15 cellular contexts compared by ENCODE assay signal in genomic region chr4:127558489-127559407, GRCh38.
DNase-seq lines count a peak whose midpoint lies in the region; ATAC-seq and TF ChIP-seq lines count a peak whose summit lies in the region.
"Had no signal": no experiment of that assay in that cellular context is flagged by ENCODE, and none has a peak within 500 bp of the region (broad histone marks: within the 10 kb centered on the region; RNA-seq: fewer than 3 reads in every experiment).

No MANE protein-coding gene starts in this region.

- H3K27me3 Mint-ChIP-seq in H9 (ENCODE audit: low read depth): no peaks in the 10 kb centered on the region
- H3K27me3 Mint-ChIP-seq: CD4-positive, CD25-positive, alpha-beta regulatory T cell had no signal

- TF ChIP-seq POLR2A in gastroesophageal sphincter (IDR thresholded peaks at IDR 0.05) (no peak), upper lobe of left lung (IDR thresholded peaks at IDR 0.05) (no peak)

- no peaks in the 10 kb centered on the region for H3K4me1 Mint-ChIP-seq in H9
- H3K4me1 Mint-ChIP-seq: CD4-positive, CD25-positive, alpha-beta regulatory T cell had no signal

- H3K79me1 ChIP-seq in H9 (ENCODE audit: insufficient read depth, low read depth, low read length, poor library complexity, severe bottlenecking) (no peaks in the 10 kb centered on the region), neuronal stem cell (ENCODE audit: low read depth, low read length) (no peaks in the 10 kb centered on the region)

- H3K4me2 ChIP-seq in H9 (ENCODE audit: insufficient read depth, insufficient read length, low read length): no peak overlapping the region
- no peak overlapping the region for H3K4me2 ChIP-seq in neuronal stem cell (ENCODE audit: insufficient read depth, low read length, poor library complexity, severe bottlenecking)
- H3K4me2 ChIP-seq: BLaER1 treated with 17β-estradiol and CSF1 and Interleukin-3, amounts not matched to agents 10 nM and 100 nM had no signal

- H3K27me3 ChIP-seq in H9 (ENCODE audit: insufficient read depth, low read length) (no peaks in the 10 kb centered on the region), gastroesophageal sphincter (no peaks in the 10 kb centered on the region), neuronal stem cell (ENCODE audit: control insufficient read depth in 3 of 3, insufficient read depth in 3 of 3, low read depth in 1 of 3, low read length in 3 of 3) (no peaks in the 10 kb centered on the region), upper lobe of left lung (no peaks in the 10 kb centered on the region)
- H3K27me3 ChIP-seq: BLaER1 treated with 17β-estradiol and CSF1 and Interleukin-3, amounts not matched to agents 10 nM and 100 nM had no signal

- no peak for DNase-seq in H9
- DNase-seq in neuronal stem cell (ENCODE audit: low spot score): no peak
- peak in 1 of 2 donors; percentile 26 for DNase-seq in upper lobe of left lung
- no peak for DNase-seq in Right ventricle myocardium inferior (ENCODE audit: missing footprints)
- DNase-seq in NCI-H1436 (lab: John Stamatoyannopoulos, UW): no peak
- DNase-seq in NCI-H510A (lab: John Stamatoyannopoulos, UW): no peak
- DNase-seq: 8988T; AML-193; CD4-positive, CD25-positive, alpha-beta regulatory T cell; GOT3; HCEC 1CT; HFFc6 had no signal

- H2BK20ac ChIP-seq in H9 (ENCODE audit: low read depth, low read length, poor library complexity, severe bottlenecking): no peak overlapping the region

- H2BK15ac ChIP-seq in H9 (ENCODE audit: low read depth, low read length): no peak overlapping the region
- H2BK15ac ChIP-seq in neuronal stem cell (ENCODE audit: low read length): peak overlapping the region; percentile 7

- H2AFZ ChIP-seq in H9 (ENCODE audit: low read length): no peak overlapping the region
- no peak overlapping the region for H2AFZ ChIP-seq in neuronal stem cell (ENCODE audit: low read length)

- H3K23me2 ChIP-seq in H9 (ENCODE audit: insufficient read length, low read depth, low read length, poor library complexity, severe bottlenecking): no peaks in the 10 kb centered on the region

- no peaks in the 10 kb centered on the region for H3K36me3 Mint-ChIP-seq in H9 (ENCODE audit: insufficient read depth in 1 of 3, low read depth in 3 of 3)
- H3K36me3 Mint-ChIP-seq: CD4-positive, CD25-positive, alpha-beta regulatory T cell had no signal

- peak; percentile 16 for ATAC-seq in gastroesophageal sphincter
- peak; percentile 43 to 67 for ATAC-seq in upper lobe of left lung (ENCODE audit: low FRiP score in 2 of 2)
- ATAC-seq in Right ventricle myocardium inferior: no peak
- ATAC-seq: HepG2 had no signal

- H4K8ac ChIP-seq in H9 (replicated peaks; ENCODE audit: insufficient read length, low read depth, low read length) (peak overlapping the region; percentile 65), neuronal stem cell (ENCODE audit: low read depth, low read length) (no peak overlapping the region)

- intact Hi-C loops in Right ventricle myocardium inferior (cut with DNase I): no loop called here

- H3K14ac ChIP-seq in H9 (ENCODE audit: insufficient read depth, low read length): peak overlapping the region; percentile 67; the same call in 1 of the 2 replicates
- H3K14ac ChIP-seq in neuronal stem cell (ENCODE audit: low read length): no peak overlapping the region

- H3K79me2 ChIP-seq in H9 (ENCODE audit: insufficient read depth, low read length): no peaks in the 10 kb centered on the region

- H3K4me3 Mint-ChIP-seq in H9: no peak overlapping the region
- H3K4me3 Mint-ChIP-seq: CD4-positive, CD25-positive, alpha-beta regulatory T cell; HFFc6 had no signal

- H3K36me3 ChIP-seq in gastroesophageal sphincter (no peaks in the 10 kb centered on the region), neuronal stem cell (replicated peaks in 1 of 2; ENCODE audit: control insufficient read depth in 2 of 2, insufficient read depth in 2 of 2, low read length in 2 of 2) (no peaks in the 10 kb centered on the region), upper lobe of left lung (no peaks in the 10 kb centered on the region)
- H3K36me3 ChIP-seq: BLaER1 treated with 17β-estradiol and CSF1 and Interleukin-3, amounts not matched to agents 10 nM and 100 nM had no signal

- H2BK5ac ChIP-seq in H9 (ENCODE audit: insufficient read length, low read length) (no peak overlapping the region), neuronal stem cell (ENCODE audit: low read length) (no peak overlapping the region)

- no peak for TF ChIP-seq CTCF in H9 (conservative IDR thresholded peaks at IDR 0.05)
- TF ChIP-seq CTCF in gastroesophageal sphincter (IDR thresholded peaks at IDR 0.05): no peak
- no peak for TF ChIP-seq CTCF in upper lobe of left lung (IDR thresholded peaks at IDR 0.05)

- H2BK12ac ChIP-seq in H9 (ENCODE audit: insufficient read length, low read depth, low read length): no peak overlapping the region
- H2BK12ac ChIP-seq in neuronal stem cell (ENCODE audit: low read length): no peak overlapping the region

- no CpG with 5 or more reads among the region's 4 CpGs for WGBS in H9 (ENCODE audit: extremely low coverage, insufficient read length, low lambda C conversion rate)
- WGBS in gastroesophageal sphincter (ENCODE audit: low coverage in 1 of 2), 2 donors: 60% methylated on average over 1 of the region's 4 CpGs; no CpG with 5 or more reads in 1 of the 2 donors
- WGBS in neuronal stem cell (ENCODE audit: extremely low coverage in 2 of 2, insufficient read length in 2 of 2, insufficient replicate concordance in 1 of 2), 2 donors: no CpG with 5 or more reads among the region's 4 CpGs
- WGBS in upper lobe of left lung, 2 donors: 67 to 78% methylated on average over 1 to 4 of the region's 4 CpGs

- no peak overlapping the region for H4K91ac ChIP-seq in H9 (ENCODE audit: insufficient read length, low read depth, low read length)
- no peak overlapping the region for H4K91ac ChIP-seq in neuronal stem cell (ENCODE audit: low read depth, low read length, poor library complexity)

- H4K5ac ChIP-seq in H9 (ENCODE audit: insufficient read length, low read depth, low read length): no peak overlapping the region

- no peak overlapping the region for H3K18ac ChIP-seq in H9 (ENCODE audit: insufficient read length, low read depth, low read length)
- peak overlapping the region; percentile 45 for H3K18ac ChIP-seq in neuronal stem cell (ENCODE audit: low read length)

- H3K4me3 ChIP-seq in gastroesophageal sphincter: no peak overlapping the region
- H3K4me3 ChIP-seq in neuronal stem cell (ENCODE audit: low read length in 2 of 2): no peak overlapping the region
- no peak overlapping the region for H3K4me3 ChIP-seq in upper lobe of left lung
- H3K4me3 ChIP-seq: BLaER1 treated with 17β-estradiol and CSF1 and Interleukin-3, amounts not matched to agents 10 nM and 100 nM had no signal

- H4K20me1 ChIP-seq in H9 (ENCODE audit: control insufficient read depth, insufficient read depth, insufficient read length): no peaks in the 10 kb centered on the region
- H4K20me1 ChIP-seq: BLaER1 treated with 17β-estradiol and CSF1 and Interleukin-3, amounts not matched to agents 10 nM and 100 nM had no signal

- H3K56ac ChIP-seq in H9 (ENCODE audit: insufficient read length, low read depth, low read length): no peak overlapping the region

- H3K4me1 ChIP-seq in H9 (ENCODE audit: insufficient read depth, low read length) (no peaks in the 10 kb centered on the region), gastroesophageal sphincter (no peaks in the 10 kb centered on the region), neuronal stem cell (ENCODE audit: control insufficient read depth in 2 of 2, insufficient read depth in 1 of 2, low read depth in 1 of 2, low read length in 2 of 2) (no peaks in the 10 kb centered on the region), upper lobe of left lung (no peaks in the 10 kb centered on the region)

- H3K27ac ChIP-seq in H9 (ENCODE audit: insufficient read length, low read depth, low read length) (no peak overlapping the region), gastroesophageal sphincter (no peak overlapping the region), neuronal stem cell (replicated peaks; ENCODE audit: low read length) (no peak overlapping the region), upper lobe of left lung (no peak overlapping the region)
- H3K27ac ChIP-seq: BLaER1 treated with 17β-estradiol and CSF1 and Interleukin-3, amounts not matched to agents 10 nM and 100 nM had no signal

- H3K23ac ChIP-seq in H9 (ENCODE audit: insufficient read length, low read depth, low read length): no peak overlapping the region
- H3K23ac ChIP-seq in neuronal stem cell (ENCODE audit: low read depth, low read length, poor library complexity): no peak overlapping the region

- H3K9me3 Mint-ChIP-seq in H9: no peaks in the 10 kb centered on the region; a peak in 1 of 5 replicates
- H3K9me3 Mint-ChIP-seq: CD4-positive, CD25-positive, alpha-beta regulatory T cell; HFFc6 had no signal

- no peaks in the 10 kb centered on the region for H3K9me3 ChIP-seq in H9 (ENCODE audit: control insufficient read depth, low read depth, low read length)
- no peaks in the 10 kb centered on the region for H3K9me3 ChIP-seq in gastroesophageal sphincter
- H3K9me3 ChIP-seq in neuronal stem cell (replicated peaks in 1 of 2; ENCODE audit: control insufficient read depth in 2 of 2, insufficient read depth in 1 of 2, low read depth in 1 of 2, low read length in 2 of 2): no peaks in the 10 kb centered on the region
- H3K9me3 ChIP-seq in upper lobe of left lung: no peaks in the 10 kb centered on the region

- H2AK5ac ChIP-seq in H9 (ENCODE audit: insufficient read length, low read length) (no peak overlapping the region), neuronal stem cell (ENCODE audit: low read depth, low read length) (peak overlapping the region; percentile 15)

- H3K4ac ChIP-seq in H9 (ENCODE audit: low read depth, low read length) (no peak overlapping the region), neuronal stem cell (ENCODE audit: low read length) (no peak overlapping the region)

- TF ChIP-seq EP300 in gastroesophageal sphincter (IDR thresholded peaks at IDR 0.05) (no peak), upper lobe of left lung (IDR thresholded peaks at IDR 0.05) (no peak)

- peak overlapping the region in 1 of 3 experiments; percentile 41; a peak in 1 of 7 replicates for H3K27ac Mint-ChIP-seq in H9
- H3K27ac Mint-ChIP-seq: CD4-positive, CD25-positive, alpha-beta regulatory T cell; HFFc6 had no signal

- no peak overlapping the region for H3K9ac ChIP-seq in H9 (ENCODE audit: extremely low read depth, insufficient read length, low read length)
- H3K9ac ChIP-seq in neuronal stem cell (ENCODE audit: low read depth, low read length, poor library complexity): peak overlapping the region; percentile 27
- H3K9ac ChIP-seq: BLaER1 treated with 17β-estradiol and CSF1 and Interleukin-3, amounts not matched to agents 10 nM and 100 nM had no signal

- H2BK120ac ChIP-seq in H9 (ENCODE audit: low read depth, low read length, poor library complexity, severe bottlenecking) (no peak overlapping the region), neuronal stem cell (ENCODE audit: low read depth, low read length) (no peak overlapping the region)

- no peak overlapping the region for H3T11ph ChIP-seq in H9 (ENCODE audit: low read length)
